ENCODE assay signal across 8 cellular contexts in genomic region chr19:18522124-18522861, GRCh38. TPM values are rescaled to one million over a fixed set of nuclear protein-coding genes. Genes with fewer than 3 reads are reported as not detected.
A peak's percentile ranks its signal among the peaks of the same experiment; 100 is the strongest.
DNase-seq lines count a peak whose midpoint lies in the region; ATAC-seq, FAIRE-seq and TF ChIP-seq lines count a peak whose summit lies in the region.

No MANE protein-coding gene starts in this region.

- ATAC-seq in HG02840 (IDR thresholded peaks at IDR 0.05; ENCODE audit: low FRiP score, unreplicated experiment) = peak; percentile 86
- ATAC-seq in heart right ventricle = peak; percentile 92 to 96 (median 95)
- ATAC-seq in upper lobe of left lung (ENCODE audit: low FRiP score in 2 of 2) = peak; percentile 96 to 99

- H3K4me1 ChIP-seq in adrenal gland (replicated peaks in 1 of 2) = peaks cover 16 to 28% of the 10 kb centered on the region in 2 donors
- H3K4me1 ChIP-seq in heart right ventricle = peaks cover 0 to 46% (median 26%) of the 10 kb centered on the region in 9 donors
- H3K4me1 ChIP-seq in upper lobe of left lung = peaks cover 18 to 27% (median 22%) of the 10 kb centered on the region in 4 donors

- TF ChIP-seq EP300 in upper lobe of left lung (IDR thresholded peaks at IDR 0.05) = peak in 1 of 4 donors; percentile 47

- H3K9me3 ChIP-seq in adrenal gland (replicated peaks in 1 of 3) (no peaks in the 10 kb centered on the region), heart right ventricle (no peaks in the 10 kb centered on the region), upper lobe of left lung (no peaks in the 10 kb centered on the region)

- FAIRE-seq in GM12892 (lab: Jason Lieb, UNC) = peak; percentile 96

- peak overlapping the region in 4 of 5 donors; percentile 85 to 96 (median 92) for H3K27ac ChIP-seq in adrenal gland
- peak overlapping the region in 9 of 10 donors; percentile 91 to 100 (median 95) for H3K27ac ChIP-seq in heart right ventricle
- peak overlapping the region; percentile 97 to 99 (median 98) for H3K27ac ChIP-seq in upper lobe of left lung

- peak overlapping the region in 2 of 4 donors; percentile 87 to 94 for H3K4me3 ChIP-seq in adrenal gland
- peak overlapping the region; percentile 67 to 100 (median 98) for H3K4me3 ChIP-seq in heart right ventricle
- H3K4me3 ChIP-seq in upper lobe of left lung = peak overlapping the region in 3 of 4 donors; percentile 69 to 85 (median 82)

- TF ChIP-seq POLR2A in GM12892 (IDR thresholded peaks at IDR 0.05; ENCODE audit: low read depth, low read length) (peak; percentile 66; the same call in 1 of the 2 replicates), adrenal gland (IDR thresholded peaks at IDR 0.05) (peak in 1 of 2 donors; percentile 36), upper lobe of left lung (IDR thresholded peaks at IDR 0.05) (no peak)

- intact Hi-C loops in adrenal gland (cut with DNase I) (no loop called here), heart right ventricle (cut with DNase I) (loop anchor here in 6 of 10 donors (1.0 to 5.0 kb wide), 6 partner anchors 21 to 60 kb away; partner anchors contain the start of genes KXD1 (in 4 of the 6), FKBP8 (in 1 of the 6) and UBA52 (in 1 of the 6)), posterior cingulate gyrus (cut with DNase I) (loop anchor here (1.0 to 5.0 kb wide), 4 partner anchors 21 to 55 kb away; partner anchors contain the start of genes FKBP8, KXD1 and UBA52)

- H3K36me3 ChIP-seq in adrenal gland (replicated peaks in 1 of 2) (no peaks in the 10 kb centered on the region), heart right ventricle (no peaks in the 10 kb centered on the region), upper lobe of left lung (no peaks in the 10 kb centered on the region)

- H3K27me3 ChIP-seq in adrenal gland (no peaks in the 10 kb centered on the region), heart right ventricle (no peaks in the 10 kb centered on the region), upper lobe of left lung (no peaks in the 10 kb centered on the region)

- 1 to 3% (median 1%) methylated on average over 14 to 51 of the region's 51 CpGs for WGBS in adrenal gland, 4 donors
- WGBS in heart right ventricle, 2 donors = 1 to 2% methylated on average over 51 of the region's 51 CpGs
- WGBS in upper lobe of left lung, 2 donors = 2 to 4% methylated on average over 11 to 45 of the region's 51 CpGs

- DNase-seq in GM12892 (ENCODE audit: insufficient read length) (peak; percentile 96), NCI-H1436 (lab: John Stamatoyannopoulos, UW) (peak; percentile 100), SW480 (ENCODE audit: low spot score) (peak; percentile 100), adrenal gland (peak; percentile 100), heart right ventricle (peak; percentile 100), posterior cingulate gyrus (peak; percentile 100), upper lobe of left lung (peak; percentile 100)

- TF ChIP-seq CTCF in adrenal gland (IDR thresholded peaks at IDR 0.05) (peak in 1 of 6 experiments; percentile 12), heart right ventricle (IDR thresholded peaks at IDR 0.05) (peak in 6 of 9 donors; percentile 10 to 54 (median 34)), upper lobe of left lung (IDR thresholded peaks at IDR 0.05) (peak in 2 of 6 experiments; percentile 23 to 31)

RNA-seq across cellular contexts. Expression of gene ELL, which starts 0.4 kb away (rescaled TPM):
- 5.1 TPM for polyA plus RNA-seq in GM12892 (2012; ENCODE audit: missing spikeins)
- total RNA-seq in adrenal gland = 10 to 100 TPM in 7 of 8 donors, 1 to 10 TPM in 1; 9.8 to 28.3 (median 15.2) TPM
- 10 to 100 TPM in 1 of 3 donors, 1 to 10 TPM in 2; 1.8 to 14.3 (median 9.1) TPM for polyA plus RNA-seq in adrenal gland
- total RNA-seq in heart right ventricle = 10 to 100 TPM in 2 of 10 donors, 1 to 10 TPM in 8; 5.7 to 13.1 (median 7.5) TPM
- polyA plus RNA-seq in heart right ventricle = 1 to 10 TPM; 4.0 to 6.7 TPM
- total RNA-seq in upper lobe of left lung = 10 to 100 TPM; 19.8 to 66.0 (median 22.4) TPM

RNA-seq across cellular contexts. Expression of gene FKBP8, which starts 21.1 kb away (rescaled TPM):
- 80.5 TPM for polyA plus RNA-seq in GM12892 (2012; ENCODE audit: missing spikeins)
- total RNA-seq in adrenal gland = 100 to 1,000 TPM; 171 to 463 (median 265) TPM
- polyA plus RNA-seq in adrenal gland = 100 to 1,000 TPM in 2 of 3 donors, 10 to 100 TPM in 1; 26.3 to 816 (median 417) TPM
- 100 to 1,000 TPM; 132 to 196 (median 151) TPM for total RNA-seq in heart right ventricle
- polyA plus RNA-seq in heart right ventricle = 100 to 1,000 TPM; 153 to 308 TPM
- total RNA-seq in upper lobe of left lung = 100 to 1,000 TPM; 242 to 450 (median 284) TPM

RNA-seq across cellular contexts. Expression of gene KXD1, which starts 35.4 kb away (rescaled TPM):
- polyA plus RNA-seq in GM12892 (2012; ENCODE audit: missing spikeins) = 98.8 TPM
- total RNA-seq in adrenal gland (100 to 1,000 TPM in 3 of 8 donors, 10 to 100 TPM in 5; 72.4 to 165 (median 87.5) TPM), heart right ventricle (10 to 100 TPM; 35.6 to 63.9 (median 45.6) TPM), upper lobe of left lung (100 to 1,000 TPM in 3 of 6 donors, 10 to 100 TPM in 3; 69.6 to 333 (median 103) TPM)
- polyA plus RNA-seq in adrenal gland (100 to 1,000 TPM in 1 of 3 donors, 10 to 100 TPM in 2; 74.2 to 120 (median 79.4) TPM), heart right ventricle (10 to 100 TPM; 41.2 to 88.6 TPM)

RNA-seq across cellular contexts. Expression of gene UBA52, which starts 49.4 kb away (rescaled TPM):
- polyA plus RNA-seq in GM12892 (2012; ENCODE audit: missing spikeins) = 2,400 TPM
- total RNA-seq in adrenal gland = 1,000 to 10,000 TPM in 6 of 8 donors, 100 to 1,000 TPM in 2; 781 to 1,331 (median 1,042) TPM
- polyA plus RNA-seq in adrenal gland = 1,000 to 10,000 TPM in 2 of 3 donors, 100 to 1,000 TPM in 1; 950 to 1,900 (median 1,669) TPM
- total RNA-seq in heart right ventricle = 100 to 1,000 TPM; 634 to 883 (median 716) TPM
- 1,000 to 10,000 TPM; 1,270 to 1,276 TPM for polyA plus RNA-seq in heart right ventricle
- 100 to 1,000 TPM; 127 to 988 (median 458) TPM for total RNA-seq in upper lobe of left lung

Comparison
In these comparisons a context has a peak if more than half of its experiments do, and no peak if none do; other contexts are left out.
1. intact Hi-C loops: an anchor here in heart right ventricle (1.0 to 5.0 kb wide) and posterior cingulate gyrus (1.0 to 5.0 kb wide); none called in adrenal gland.